ENCODE assay signal across 1 cellular context in the genomic region with DNA sequence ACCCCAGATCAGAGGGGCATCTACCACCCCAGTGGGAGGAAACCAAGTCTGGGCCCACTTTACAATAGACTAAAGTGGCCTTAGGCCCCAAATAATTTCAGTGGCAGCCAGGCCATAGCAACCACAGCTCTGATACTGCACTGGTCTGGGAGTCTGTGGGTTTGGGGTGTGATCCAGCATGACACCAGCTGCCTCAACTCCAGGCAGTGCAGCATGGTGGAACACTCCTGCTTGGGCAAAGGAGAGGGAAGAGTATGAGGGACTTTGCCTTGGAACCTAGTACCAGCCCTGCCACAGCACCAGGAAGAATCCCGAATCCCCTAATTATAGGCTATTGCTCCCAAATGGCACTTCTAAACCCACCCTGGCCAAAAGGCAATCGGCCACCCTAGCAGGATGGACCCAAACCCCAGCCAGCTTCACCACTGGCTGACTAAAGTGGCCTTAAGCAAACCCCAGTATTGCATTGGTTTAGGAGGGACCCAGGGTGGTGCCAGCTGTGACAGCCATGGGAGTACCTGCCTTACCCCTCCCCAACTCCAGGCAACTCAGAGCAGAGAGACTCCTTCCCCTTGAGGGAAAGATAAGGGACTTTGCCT.
TF ChIP-seq lines count a peak whose summit lies in the region.

No MANE protein-coding gene starts in this region.

TF ChIP-seq in IMR-90, 13 proteins besides CTCF, POLR2A, EP300 and RAD21:
- TF ChIP-seq SMC3 (IDR thresholded peaks at IDR 0.05; ENCODE audit: low read depth, low read length) (no peak), RCOR1 (IDR thresholded peaks at IDR 0.05; ENCODE audit: insufficient replicate concordance, low read length) (no peak), BHLHE40 (IDR thresholded peaks at IDR 0.05; ENCODE audit: low read depth, low read length) (no peak), MAFK (IDR thresholded peaks at IDR 0.05; ENCODE audit: low read depth, low read length) (no peak)
TF ChIP-seq in IMR-90: peak in this region for 0.
